ENCODE assay signal across 1 cellular context in genomic region chr9:88920645-88921044, GRCh38.
TF ChIP-seq lines count a peak whose summit lies in the region.

No MANE protein-coding gene starts in this region.

TF ChIP-seq in H1, 55 proteins besides CTCF, POLR2A, EP300 and RAD21:
- TF ChIP-seq CTBP2 (IDR thresholded peaks at IDR 0.05; ENCODE audit: borderline replicate concordance, insufficient read depth, insufficient read length, low read length): no peak
